Comparison of ENCODE assay signal across 8 cellular contexts in genomic region chr7:85950871-85951270, GRCh38.
"Had no signal": no experiment of that assay in that cellular context is flagged by ENCODE, and none has a peak within 500 bp of the region (broad histone marks: within the 10 kb centered on the region; RNA-seq: fewer than 3 reads in every experiment).

No MANE protein-coding gene starts in this region.

- DNase-seq: H9, HFFc6, KG1 had no signal

- ATAC-seq: GM23338, HCT116 had no signal

- H3K27ac ChIP-seq: HL-60 had no signal

- H3K4me3 ChIP-seq: GM23338 had no signal

- H2AFZ ChIP-seq: GM23338 had no signal

- FAIRE-seq: H1, H54 had no signal

- H3K4me2 ChIP-seq: GM23338 had no signal
